In genomic region chr11:110824912-110825311, GRCh38 we compare ENCODE assay signal across 29 cellular contexts.
"Had no signal": no experiment of that assay in that cellular context is flagged by ENCODE, and none has a peak within 500 bp of the region (broad histone marks: within the 10 kb centered on the region; RNA-seq: fewer than 3 reads in every experiment).

No MANE protein-coding gene starts in this region.

- H3K36me3 Mint-ChIP-seq: natural killer cell; neural progenitor cell; stimulated activated effector memory CD8-positive, alpha-beta T cell treated with anti-CD3 and anti-CD28 coated beads, Interleukin-12 subunit alpha, Interleukin-12 subunit beta, amount 100 ng/mL, for 72 hours; type B pancreatic cell had no signal

- H3K27ac ChIP-seq: neural progenitor cell, ovary, parathyroid adenoma, psoas muscle, right lobe of liver, sigmoid colon, suprapubic skin, testis, tibial artery, transverse colon, upper lobe of right lung, uterus had no signal

- H3K27me3 ChIP-seq: neural progenitor cell, ovary, right lobe of liver, sigmoid colon, suprapubic skin, testis, tibial artery, transverse colon, upper lobe of right lung, uterus had no signal

- H3K27ac Mint-ChIP-seq: natural killer cell; nephron; neural progenitor cell; progenitor cell of endocrine pancreas; stimulated activated effector memory CD8-positive, alpha-beta T cell treated with anti-CD3 and anti-CD28 coated beads, Interleukin-12 subunit alpha, Interleukin-12 subunit beta, amount 100 ng/mL, for 72 hours; stimulated activated naive CD8-positive, alpha-beta T cell treated with anti-CD3 and anti-CD28 coated beads, Interleukin-15, amount 100 ng/mL, for 72 hours; type B pancreatic cell had no signal

- H3K4me1 ChIP-seq: neural progenitor cell, parathyroid adenoma, psoas muscle, right lobe of liver, sigmoid colon, suprapubic skin, tibial artery, transverse colon, upper lobe of right lung, uterus had no signal

- ATAC-seq: natural killer cell; psoas muscle; right cardiac atrium; right lobe of liver; stimulated activated effector memory CD8-positive, alpha-beta T cell treated with anti-CD3 and anti-CD28 coated beads, Interleukin-12 subunit alpha, Interleukin-12 subunit beta, amount 100 ng/mL, for 72 hours; stimulated activated naive CD8-positive, alpha-beta T cell treated with anti-CD3 and anti-CD28 coated beads, Interleukin-15, amount 100 ng/mL, for 72 hours; stimulated activated naive CD8-positive, alpha-beta T cell treated with anti-CD3 and anti-CD28 coated beads, Interleukin-15, Interleukin-2, amounts not matched to agents 100 U/mL and 50 U/mL, for 24 hours; upper lobe of right lung had no signal

- H3K9me3 ChIP-seq: ovary, psoas muscle, right lobe of liver, sigmoid colon, suprapubic skin, testis, tibial artery, transverse colon, upper lobe of right lung, uterus had no signal

- H3K9me3 Mint-ChIP-seq: nephron; neural progenitor cell; stimulated activated effector memory CD8-positive, alpha-beta T cell treated with anti-CD3 and anti-CD28 coated beads, Interleukin-12 subunit alpha, Interleukin-12 subunit beta, amount 100 ng/mL, for 72 hours; type B pancreatic cell had no signal

- DNase-seq: natural killer cell; occipital lobe; ovary; posterior cingulate gyrus; psoas muscle; right cardiac atrium; right lobe of liver; sigmoid colon; small intestine; stimulated activated CD4-positive, alpha-beta T cell treated with anti-CD3 and anti-CD28 coated beads, Interleukin-15, amount 100 ng/mL, for 24 hours; stimulated activated CD4-positive, alpha-beta T cell treated with anti-CD3 and anti-CD28 coated beads, Interleukin-2, amount 100 ng/mL, for 24 hours; stimulated activated CD4-positive, alpha-beta T cell treated with anti-CD3 and anti-CD28 coated beads, Interleukin-2, amount 100 ng/mL, for 48 hours; stimulated activated CD4-positive, alpha-beta T cell treated with anti-CD3 and anti-CD28 coated beads, Interleukin-4, amount 100 ng/mL, for 24 hours; stimulated activated naive CD4-positive, alpha-beta T cell; stimulated activated naive CD8-positive, alpha-beta T cell treated with anti-CD3 and anti-CD28 coated beads, Interleukin-15, amount 100 ng/mL, for 72 hours; stimulated activated naive CD8-positive, alpha-beta T cell treated with anti-CD3 and anti-CD28 coated beads, Interleukin-15, Interleukin-2, amounts not matched to agents 100 U/mL and 50 U/mL, for 24 hours; substantia nigra; testis; tibial artery; transverse colon; upper lobe of right lung; uterus had no signal

- H3K9ac ChIP-seq: neural progenitor cell, parathyroid adenoma had no signal

- H2AFZ ChIP-seq: neural progenitor cell, parathyroid adenoma had no signal

- H3K79me2 ChIP-seq: parathyroid adenoma had no signal

- H3K27me3 Mint-ChIP-seq: progenitor cell of endocrine pancreas; stimulated activated naive CD8-positive, alpha-beta T cell treated with anti-CD3 and anti-CD28 coated beads, Interleukin-15, amount 100 ng/mL, for 72 hours had no signal

- H3K36me3 ChIP-seq: neural progenitor cell, ovary, right lobe of liver, sigmoid colon, suprapubic skin, tibial artery, transverse colon, upper lobe of right lung, uterus had no signal

- H3K4me2 ChIP-seq: neural progenitor cell had no signal

- H3K4me3 ChIP-seq: neural progenitor cell, ovary, psoas muscle, right lobe of liver, sigmoid colon, suprapubic skin, testis, tibial artery, transverse colon, upper lobe of right lung, uterus had no signal

- H3K4me1 Mint-ChIP-seq: natural killer cell; neural progenitor cell; stimulated activated effector memory CD8-positive, alpha-beta T cell treated with anti-CD3 and anti-CD28 coated beads, Interleukin-12 subunit alpha, Interleukin-12 subunit beta, amount 100 ng/mL, for 72 hours had no signal

- H3K4me3 Mint-ChIP-seq: natural killer cell; nephron; neural progenitor cell; stimulated activated effector memory CD8-positive, alpha-beta T cell treated with anti-CD3 and anti-CD28 coated beads, Interleukin-12 subunit alpha, Interleukin-12 subunit beta, amount 100 ng/mL, for 72 hours; stimulated activated naive CD8-positive, alpha-beta T cell treated with anti-CD3 and anti-CD28 coated beads, Interleukin-15, amount 100 ng/mL, for 72 hours; type B pancreatic cell had no signal
